Comparison of ENCODE assay signal across 10 cellular contexts in genomic region chr6:43698584-43699349, GRCh38. TPM values are rescaled to one million over a fixed set of nuclear protein-coding genes. Genes with fewer than 3 reads are reported as not detected.
A peak's percentile ranks its signal among the peaks of the same experiment; 100 is the strongest.
DNase-seq lines count a peak whose midpoint lies in the region; ATAC-seq, FAIRE-seq and TF ChIP-seq lines count a peak whose summit lies in the region.
"Had no signal": no experiment of that assay in that cellular context is flagged by ENCODE, and none has a peak within 500 bp of the region (broad histone marks: within the 10 kb centered on the region; RNA-seq: fewer than 3 reads in every experiment).

No MANE protein-coding gene starts in this region.

- peak overlapping the region; percentile 66 for H3K4me2 ChIP-seq in A549

- H3K9me3 ChIP-seq in A549 (no peaks in the 10 kb centered on the region), mesodermal cell (ENCODE audit: control insufficient read depth, low read length) (no peaks in the 10 kb centered on the region)

- H3K36me3 Mint-ChIP-seq in chondrocyte (ENCODE audit: low read depth) = no peaks in the 10 kb centered on the region

- TF ChIP-seq POLR2A in A549 (IDR thresholded peaks at IDR 0.05; ENCODE audit: low read length) = no peak

- peak overlapping the region; percentile 59 for H3K27ac Mint-ChIP-seq in chondrocyte (ENCODE audit: unreplicated experiment)

- ATAC-seq in A549 (peak in 1 of 2 experiments; percentile 11; a peak in 1 of 6 replicates), GM19467 (IDR thresholded peaks at IDR 0.05; ENCODE audit: unreplicated experiment) (no peak), GM18517 (IDR thresholded peaks at IDR 0.05; ENCODE audit: unreplicated experiment) (no peak), GM21526 (IDR thresholded peaks at IDR 0.05; ENCODE audit: low FRiP score, unreplicated experiment) (no peak)

- H3K4me3 ChIP-seq in A549 = no peak overlapping the region
- no peak overlapping the region for H3K4me3 ChIP-seq in mesodermal cell (ENCODE audit: extremely low read depth, insufficient read depth, low read length, poor library complexity, severe bottlenecking)

- H3K9me3 Mint-ChIP-seq in chondrocyte (ENCODE audit: low read depth) = no peaks in the 10 kb centered on the region

- DNase-seq in A549 (ENCODE audit: low read depth in 1 of 2, low spot score in 1 of 2) (peak in 1 of 2 experiments; percentile 42), chondrocyte (ENCODE audit: low spot score) (no peak)
- DNase-seq in activated CD4-positive, alpha-beta T cell treated with anti-CD3 and anti-CD28 coated beads, Interleukin-2, amount 50 U/mL, for 48 hours = no peak
- DNase-seq: activated CD4-positive, alpha-beta T cell treated with anti-CD3 and anti-CD28 coated beads for 48 hours; C1 segment of cervical spinal cord had no signal

- H3K4me1 Mint-ChIP-seq in chondrocyte (ENCODE audit: low read depth) = peaks cover 43% of the 10 kb centered on the region

- no peak for FAIRE-seq in A549 (lab: Jason Lieb, UNC)

- no peaks in the 10 kb centered on the region for H3K27me3 Mint-ChIP-seq in chondrocyte (ENCODE audit: low read depth)

- H3K36me3 ChIP-seq in mesodermal cell (ENCODE audit: control insufficient read depth, insufficient read depth, low read length) = no peaks in the 10 kb centered on the region

- TF ChIP-seq CTCF in A549 (IDR thresholded peaks at IDR 0.05) (no peak), chondrocyte (IDR thresholded peaks at IDR 0.05) (no peak)

- WGBS in A549 (ENCODE audit: missing lambda C conversion rate) = 28% methylated on average over 8 of the region's 8 CpGs
- 33 to 41% methylated on average over 2 to 3 of the region's 8 CpGs for WGBS in mesodermal cell (ENCODE audit: insufficient coverage in 2 of 2), 2 experiments

- H3K4me3 Mint-ChIP-seq in chondrocyte (ENCODE audit: unreplicated experiment) = no peak overlapping the region

- no peak for TF ChIP-seq EP300 in A549 (IDR thresholded peaks at IDR 0.05)
- TF ChIP-seq EP300 in Ishikawa (IDR thresholded peaks at IDR 0.05; ENCODE audit: borderline replicate concordance) = no peak

- TF ChIP-seq RAD21 in A549 (conservative IDR thresholded peaks at IDR 0.05 in 1 of 2, IDR thresholded peaks at IDR 0.05 in 1 of 2) (no peak), Ishikawa (IDR thresholded peaks at IDR 0.05; ENCODE audit: low read depth) (no peak)

- H3K27ac ChIP-seq in A549 (peak overlapping the region; percentile 55 to 78), mesodermal cell (ENCODE audit: low read depth, low read length, severe bottlenecking) (peak overlapping the region; percentile 68)

- POLR2A ChIA-PET in A549 (lab: Yijun Ruan, JAX) = interaction anchor here (0.5 kb wide), 1 partner anchor 71 kb away, joined by 4 read pairs; the partner anchor contains the start of gene VEGFA

- peaks cover 57% of the 10 kb centered on the region for H3K4me1 ChIP-seq in A549
- H3K4me1 ChIP-seq in mesodermal cell (ENCODE audit: control insufficient read depth, insufficient read depth, low read length, poor library complexity, severe bottlenecking) = peaks cover 31% of the 10 kb centered on the region

- CTCF ChIA-PET in A549 (lab: Yijun Ruan, JAX) = interaction anchor here (0.6 to 1.0 kb wide), 5 partner anchors 9 to 536 kb away, joined by 3 to 4 read pairs (median 3); no protein-coding TSS in a partner anchor

TF ChIP-seq in A549, 52 proteins besides CTCF, POLR2A, EP300 and RAD21:
- TF ChIP-seq TFCP2L1 (CRISPR knock-in tag; IDR thresholded peaks at IDR 0.05) = no peak
- TF ChIP-seq FOSL2 (IDR thresholded peaks at IDR 0.05) = no peak
- no peak for TF ChIP-seq FOSL2 (CRISPR knock-in tag; IDR thresholded peaks at IDR 0.05)
- TF ChIP-seq NPAS2 (CRISPR knock-in tag; IDR thresholded peaks at IDR 0.05; ENCODE audit: borderline replicate concordance) = no peak
- no peak for TF ChIP-seq EHF (CRISPR knock-in tag; IDR thresholded peaks at IDR 0.05)
- no peak for TF ChIP-seq BCL3 (IDR thresholded peaks at IDR 0.05)
- TF ChIP-seq NR3C1 (IDR thresholded peaks at IDR 0.05) = no peak

TF ChIP-seq in Ishikawa, 13 proteins besides CTCF, POLR2A, EP300 and RAD21:
- TF ChIP-seq NFIC (IDR thresholded peaks at IDR 0.05) (peak; percentile 56; the same call in 1 of the 2 replicates), USF1 (IDR thresholded peaks at IDR 0.05) (no peak)

RNA-seq across cellular contexts. Expression of gene MRPS18A, which starts 11.2 kb away (rescaled TPM):
- polyA plus RNA-seq in A549 (2011; rRNA removed) (44.2 and 54.2 TPM in 2 replicates), A549 (2017; fragmentation: RNase III; extraction: RNeasy Plus Mini Kit Qiagen cat#74134 plus additional on column Dnase treatment) (38.0 to 42.1 TPM (median 41.1 TPM) in 3 replicates)
- 63.2 and 69.3 TPM in 2 replicates for polyA plus RNA-seq in A549 (2012; cell fraction: cytosol; rRNA removed)
- polyA plus RNA-seq in A549 (2012; cell fraction: nucleus; rRNA removed) = 48.8 and 60.2 TPM in 2 replicates
- polyA minus RNA-seq in A549 (2011; rRNA and poly(A)+ RNA removed) = 60.9 and 76.0 TPM in 2 replicates
- 26.3 to 27.4 TPM (median 26.8 TPM) in 3 replicates for total RNA-seq in chondrocyte
- 55.4 TPM for polyA plus RNA-seq in mesodermal cell (2013, experiment 1 of 2)
- polyA plus RNA-seq in mesodermal cell (2013, experiment 2 of 2) = 48.1 TPM

RNA-seq across cellular contexts. Expression of gene RSPH9, which starts 53.9 kb away (rescaled TPM):
- 0.18 and 0.37 TPM in 2 replicates for polyA plus RNA-seq in A549 (2011; rRNA removed)
- polyA plus RNA-seq in A549 (2012; cell fraction: cytosol; rRNA removed) = 0.12 and 0.19 TPM in 2 replicates
- 0.16 and 0.17 TPM in 2 replicates for polyA plus RNA-seq in A549 (2012; cell fraction: nucleus; rRNA removed)
- polyA plus RNA-seq in A549 (2017; fragmentation: RNase III; extraction: RNeasy Plus Mini Kit Qiagen cat#74134 plus additional on column Dnase treatment) = 0.09 to 0.17 TPM (median 0.14 TPM) in 3 replicates
- 0.33 TPM in 1 of 2 replicates, not detected in the other for polyA minus RNA-seq in A549 (2011; rRNA and poly(A)+ RNA removed)
- 0.22 to 0.38 TPM (median 0.22 TPM) in 3 replicates for total RNA-seq in chondrocyte
- 0.96 TPM for polyA plus RNA-seq in mesodermal cell (2013, experiment 1 of 2)
- 1.0 TPM for polyA plus RNA-seq in mesodermal cell (2013, experiment 2 of 2)
